Comparison of ENCODE assay signal across 17 cellular contexts in the genomic region with DNA sequence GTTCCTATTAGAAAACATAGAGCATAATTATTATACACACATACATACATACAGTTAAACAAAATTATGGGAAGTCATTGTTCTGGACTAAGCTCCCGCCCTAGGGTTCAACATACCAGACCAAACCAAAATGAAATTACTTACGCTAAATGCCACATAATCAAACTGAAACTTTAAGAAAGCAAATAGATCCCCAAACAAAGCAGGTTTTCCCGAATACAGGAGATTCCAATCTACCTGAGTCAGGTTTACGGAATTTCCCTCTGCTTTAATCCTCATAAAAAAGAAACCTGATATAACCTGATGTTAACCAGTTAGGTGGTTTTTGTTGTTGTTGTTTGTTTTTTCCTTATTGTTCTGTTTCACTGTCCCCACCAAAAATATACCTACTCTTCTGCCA.
"Had no signal": no experiment of that assay in that cellular context is flagged by ENCODE, and none has a peak within 500 bp of the region (broad histone marks: within the 10 kb centered on the region; RNA-seq: fewer than 3 reads in every experiment).

No MANE protein-coding gene starts in this region.

- H3K9me3 Mint-ChIP-seq: activated naive CD8-positive, alpha-beta T cell treated with anti-CD3 and anti-CD28 coated beads for 36 hours had no signal

- H3K4me3 ChIP-seq: cardiac muscle cell, gastroesophageal sphincter, hepatocyte, lower lobe of right lung, tibial artery, vagina had no signal

- H3K4me3 Mint-ChIP-seq: activated CD4-positive, alpha-beta memory T cell treated with anti-CD3 and anti-CD28 coated beads for 36 hours; activated naive CD8-positive, alpha-beta T cell treated with anti-CD3 and anti-CD28 coated beads for 36 hours; activated T-cell treated with anti-CD3 and anti-CD28 coated beads, Interleukin-2, amount 50 U/mL, for 4 hours; naive B cell; stimulated activated effector memory CD8-positive, alpha-beta T cell treated with anti-CD3 and anti-CD28 coated beads, Interleukin-12 subunit alpha, Interleukin-12 subunit beta, amount 100 ng/mL, for 72 hours had no signal

- DNase-seq: activated CD4-positive, alpha-beta memory T cell treated with anti-CD3 and anti-CD28 coated beads for 36 hours; activated CD4-positive, alpha-beta T cell treated with anti-CD3 and anti-CD28 coated beads for 1 hour; activated effector memory CD4-positive, alpha-beta T cell treated with anti-CD3 and anti-CD28 coated beads, Interleukin-2, amount 50 U/mL, for 16 hours; activated naive CD8-positive, alpha-beta T cell treated with anti-CD3 and anti-CD28 coated beads for 36 hours; activated T-cell treated with anti-CD3 and anti-CD28 coated beads, Interleukin-2, amount 50 U/mL, for 4 hours; lower lobe of right lung; naive B cell; posterior cingulate gyrus; right cardiac atrium; small intestine; tibial artery had no signal

- H3K79me2 ChIP-seq: hepatocyte had no signal

- H3K27me3 Mint-ChIP-seq: activated CD4-positive, alpha-beta memory T cell treated with anti-CD3 and anti-CD28 coated beads for 36 hours; activated naive CD8-positive, alpha-beta T cell treated with anti-CD3 and anti-CD28 coated beads for 36 hours had no signal

- ATAC-seq: activated T-cell treated with anti-CD3 and anti-CD28 coated beads, Interleukin-2, amount 50 U/mL, for 4 hours; gastroesophageal sphincter; lower lobe of right lung; right cardiac atrium; stimulated activated effector memory CD8-positive, alpha-beta T cell treated with anti-CD3 and anti-CD28 coated beads, Interleukin-12 subunit alpha, Interleukin-12 subunit beta, amount 100 ng/mL, for 72 hours had no signal

- H3K4me1 Mint-ChIP-seq: activated naive CD8-positive, alpha-beta T cell treated with anti-CD3 and anti-CD28 coated beads for 36 hours; naive B cell; stimulated activated effector memory CD8-positive, alpha-beta T cell treated with anti-CD3 and anti-CD28 coated beads, Interleukin-12 subunit alpha, Interleukin-12 subunit beta, amount 100 ng/mL, for 72 hours had no signal

- H3K27me3 ChIP-seq: cardiac muscle cell, gastroesophageal sphincter, hepatocyte, neutrophil, tibial artery, vagina had no signal

- H3K4me1 ChIP-seq: gastroesophageal sphincter, lower lobe of right lung, tibial artery, vagina had no signal

- H3K36me3 ChIP-seq: cardiac muscle cell, gastroesophageal sphincter, lower lobe of right lung, neutrophil, tibial artery, vagina had no signal

- H3K27ac Mint-ChIP-seq: activated CD4-positive, alpha-beta memory T cell treated with anti-CD3 and anti-CD28 coated beads for 36 hours; activated naive CD8-positive, alpha-beta T cell treated with anti-CD3 and anti-CD28 coated beads for 36 hours; naive B cell; stimulated activated effector memory CD8-positive, alpha-beta T cell treated with anti-CD3 and anti-CD28 coated beads, Interleukin-12 subunit alpha, Interleukin-12 subunit beta, amount 100 ng/mL, for 72 hours had no signal

- H3K27ac ChIP-seq: cardiac muscle cell, gastroesophageal sphincter, hepatocyte, lower lobe of right lung, neutrophil, tibial artery, vagina had no signal

- H3K4me2 ChIP-seq: hepatocyte had no signal

- H3K36me3 Mint-ChIP-seq: activated CD4-positive, alpha-beta memory T cell treated with anti-CD3 and anti-CD28 coated beads for 36 hours; activated naive CD8-positive, alpha-beta T cell treated with anti-CD3 and anti-CD28 coated beads for 36 hours; naive B cell; stimulated activated effector memory CD8-positive, alpha-beta T cell treated with anti-CD3 and anti-CD28 coated beads, Interleukin-12 subunit alpha, Interleukin-12 subunit beta, amount 100 ng/mL, for 72 hours had no signal
